In the genomic region with DNA sequence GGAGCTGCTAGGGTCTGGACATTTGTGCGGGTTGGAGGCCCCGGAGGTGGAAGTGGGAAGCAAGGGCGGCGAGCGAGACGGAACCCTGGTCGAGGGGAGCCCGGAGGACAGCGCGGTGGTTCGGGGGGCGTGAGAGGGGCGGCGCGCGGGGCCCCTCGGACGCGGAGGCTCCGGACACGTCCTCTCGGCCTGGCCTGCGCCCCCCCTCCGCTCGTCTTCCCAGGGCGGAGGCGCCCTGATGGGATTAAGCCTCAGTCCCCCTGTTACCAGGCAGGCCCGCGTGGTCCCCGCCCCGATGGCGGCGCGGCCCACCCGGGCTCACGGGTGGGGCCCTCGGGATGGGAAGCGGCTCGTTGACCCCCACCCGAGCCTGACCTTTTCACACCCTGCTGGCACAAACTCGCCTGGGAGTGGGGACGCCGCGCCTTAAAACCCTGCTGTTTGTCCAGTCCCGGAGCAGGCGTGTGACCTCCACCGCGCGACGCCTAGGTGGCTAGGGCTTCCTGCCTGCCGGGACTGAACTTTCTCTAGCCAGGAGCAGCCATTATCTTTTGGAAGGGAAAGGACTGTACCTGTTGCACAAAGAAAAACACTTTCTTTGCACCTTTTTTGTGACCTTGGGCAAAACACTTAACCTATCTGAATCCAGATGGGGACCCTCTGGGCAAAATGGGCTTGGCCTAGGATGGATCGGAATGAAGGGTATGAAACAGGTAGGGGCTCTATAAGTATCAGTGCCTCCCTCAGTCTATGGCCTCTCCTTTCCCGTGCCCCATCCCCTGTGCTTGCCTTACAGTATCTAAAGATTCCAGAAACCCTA, we compare ENCODE assay signal across 1 cellular context.
TF ChIP-seq lines count a peak whose summit lies in the region.

No MANE protein-coding gene starts in this region.

TF ChIP-seq in HepG2, 621 proteins besides CTCF, POLR2A, EP300 and RAD21 (continued from another document and continues in another):
- TF ChIP-seq, protein P1, sequence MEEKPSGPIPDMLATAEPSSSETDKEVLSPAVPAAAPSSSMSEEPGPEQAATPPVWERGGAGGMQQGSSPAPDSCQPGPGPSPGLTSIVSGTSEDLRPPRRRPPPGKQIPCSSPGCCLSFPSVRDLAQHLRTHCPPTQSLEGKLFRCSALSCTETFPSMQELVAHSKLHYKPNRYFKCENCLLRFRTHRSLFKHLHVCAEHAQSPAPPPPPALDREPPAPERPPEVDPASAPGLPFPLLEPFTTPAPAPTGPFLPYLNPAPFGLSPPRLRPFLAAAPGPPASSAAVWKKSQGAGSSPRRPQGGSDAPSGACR (CRISPR knock-in tag; IDR thresholded peaks at IDR 0.05), result peak; percentile 27; the same call in 1 of the 2 replicates
- TF ChIP-seq HMG20A (CRISPR knock-in tag; IDR thresholded peaks at IDR 0.05; ENCODE audit: borderline replicate concordance), result no peak
- TF ChIP-seq SOX13 (IDR thresholded peaks at IDR 0.05), result no peak
- peak in 1 of 2 experiments; percentile 4; a peak in 1 of 4 replicates for TF ChIP-seq SOX13 (CRISPR knock-in tag; conservative IDR thresholded peaks at IDR 0.05 in 1 of 2, IDR thresholded peaks at IDR 0.05 in 1 of 2)
- TF ChIP-seq, protein P2, sequence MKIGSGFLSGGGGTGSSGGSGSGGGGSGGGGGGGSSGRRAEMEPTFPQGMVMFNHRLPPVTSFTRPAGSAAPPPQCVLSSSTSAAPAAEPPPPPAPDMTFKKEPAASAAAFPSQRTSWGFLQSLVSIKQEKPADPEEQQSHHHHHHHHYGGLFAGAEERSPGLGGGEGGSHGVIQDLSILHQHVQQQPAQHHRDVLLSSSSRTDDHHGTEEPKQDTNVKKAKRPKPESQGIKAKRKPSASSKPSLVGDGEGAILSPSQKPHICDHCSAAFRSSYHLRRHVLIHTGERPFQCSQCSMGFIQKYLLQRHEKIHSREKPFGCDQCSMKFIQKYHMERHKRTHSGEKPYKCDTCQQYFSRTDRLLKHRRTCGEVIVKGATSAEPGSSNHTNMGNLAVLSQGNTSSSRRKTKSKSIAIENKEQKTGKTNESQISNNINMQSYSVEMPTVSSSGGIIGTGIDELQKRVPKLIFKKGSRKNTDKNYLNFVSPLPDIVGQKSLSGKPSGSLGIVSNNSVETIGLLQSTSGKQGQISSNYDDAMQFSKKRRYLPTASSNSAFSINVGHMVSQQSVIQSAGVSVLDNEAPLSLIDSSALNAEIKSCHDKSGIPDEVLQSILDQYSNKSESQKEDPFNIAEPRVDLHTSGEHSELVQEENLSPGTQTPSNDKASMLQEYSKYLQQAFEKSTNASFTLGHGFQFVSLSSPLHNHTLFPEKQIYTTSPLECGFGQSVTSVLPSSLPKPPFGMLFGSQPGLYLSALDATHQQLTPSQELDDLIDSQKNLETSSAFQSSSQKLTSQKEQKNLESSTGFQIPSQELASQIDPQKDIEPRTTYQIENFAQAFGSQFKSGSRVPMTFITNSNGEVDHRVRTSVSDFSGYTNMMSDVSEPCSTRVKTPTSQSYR (CRISPR knock-in tag; IDR thresholded peaks at IDR 0.05; ENCODE audit: borderline replicate concordance), result no peak
- TF ChIP-seq, protein P3, sequence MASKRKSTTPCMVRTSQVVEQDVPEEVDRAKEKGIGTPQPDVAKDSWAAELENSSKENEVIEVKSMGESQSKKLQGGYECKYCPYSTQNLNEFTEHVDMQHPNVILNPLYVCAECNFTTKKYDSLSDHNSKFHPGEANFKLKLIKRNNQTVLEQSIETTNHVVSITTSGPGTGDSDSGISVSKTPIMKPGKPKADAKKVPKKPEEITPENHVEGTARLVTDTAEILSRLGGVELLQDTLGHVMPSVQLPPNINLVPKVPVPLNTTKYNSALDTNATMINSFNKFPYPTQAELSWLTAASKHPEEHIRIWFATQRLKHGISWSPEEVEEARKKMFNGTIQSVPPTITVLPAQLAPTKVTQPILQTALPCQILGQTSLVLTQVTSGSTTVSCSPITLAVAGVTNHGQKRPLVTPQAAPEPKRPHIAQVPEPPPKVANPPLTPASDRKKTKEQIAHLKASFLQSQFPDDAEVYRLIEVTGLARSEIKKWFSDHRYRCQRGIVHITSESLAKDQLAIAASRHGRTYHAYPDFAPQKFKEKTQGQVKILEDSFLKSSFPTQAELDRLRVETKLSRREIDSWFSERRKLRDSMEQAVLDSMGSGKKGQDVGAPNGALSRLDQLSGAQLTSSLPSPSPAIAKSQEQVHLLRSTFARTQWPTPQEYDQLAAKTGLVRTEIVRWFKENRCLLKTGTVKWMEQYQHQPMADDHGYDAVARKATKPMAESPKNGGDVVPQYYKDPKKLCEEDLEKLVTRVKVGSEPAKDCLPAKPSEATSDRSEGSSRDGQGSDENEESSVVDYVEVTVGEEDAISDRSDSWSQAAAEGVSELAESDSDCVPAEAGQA (IDR thresholded peaks at IDR 0.05; ENCODE audit: low read depth), result no peak
- TF ChIP-seq, protein P3 (CRISPR knock-in tag; IDR thresholded peaks at IDR 0.05; ENCODE audit: borderline replicate concordance), result no peak
- TF ChIP-seq KLF6 (CRISPR knock-in tag; IDR thresholded peaks at IDR 0.05), result no peak
- no peak for TF ChIP-seq SMAD9 (CRISPR knock-in tag; IDR thresholded peaks at IDR 0.05)
- TF ChIP-seq KAT7 (CRISPR knock-in tag; IDR thresholded peaks at IDR 0.05; ENCODE audit: borderline replicate concordance), result no peak
- peak; percentile 30; the same call in 1 of the 2 replicates for TF ChIP-seq ZNF20 (CRISPR knock-in tag; IDR thresholded peaks at IDR 0.05)
- TF ChIP-seq TBX3 (IDR thresholded peaks at IDR 0.05; ENCODE audit: borderline replicate concordance), result no peak
- TF ChIP-seq ZSCAN20 (CRISPR knock-in tag; IDR thresholded peaks at IDR 0.05; ENCODE audit: borderline replicate concordance), result no peak
- TF ChIP-seq POLR2G (IDR thresholded peaks at IDR 0.05; ENCODE audit: low read depth, low read length), result no peak
- TF ChIP-seq PCBP2 (optimal IDR thresholded peaks at IDR 0.05; ENCODE audit: low read depth, low read length, poor library complexity, severe bottlenecking), result no peak
- TF ChIP-seq ZNF510 (CRISPR knock-in tag; IDR thresholded peaks at IDR 0.05; ENCODE audit: low read depth), result no peak
- 0 out of 2 replicates have a peak, but pooled peaks have one; percentile 4 for TF ChIP-seq MED13 (CRISPR knock-in tag; IDR thresholded peaks at IDR 0.05)
- TF ChIP-seq, protein P4, sequence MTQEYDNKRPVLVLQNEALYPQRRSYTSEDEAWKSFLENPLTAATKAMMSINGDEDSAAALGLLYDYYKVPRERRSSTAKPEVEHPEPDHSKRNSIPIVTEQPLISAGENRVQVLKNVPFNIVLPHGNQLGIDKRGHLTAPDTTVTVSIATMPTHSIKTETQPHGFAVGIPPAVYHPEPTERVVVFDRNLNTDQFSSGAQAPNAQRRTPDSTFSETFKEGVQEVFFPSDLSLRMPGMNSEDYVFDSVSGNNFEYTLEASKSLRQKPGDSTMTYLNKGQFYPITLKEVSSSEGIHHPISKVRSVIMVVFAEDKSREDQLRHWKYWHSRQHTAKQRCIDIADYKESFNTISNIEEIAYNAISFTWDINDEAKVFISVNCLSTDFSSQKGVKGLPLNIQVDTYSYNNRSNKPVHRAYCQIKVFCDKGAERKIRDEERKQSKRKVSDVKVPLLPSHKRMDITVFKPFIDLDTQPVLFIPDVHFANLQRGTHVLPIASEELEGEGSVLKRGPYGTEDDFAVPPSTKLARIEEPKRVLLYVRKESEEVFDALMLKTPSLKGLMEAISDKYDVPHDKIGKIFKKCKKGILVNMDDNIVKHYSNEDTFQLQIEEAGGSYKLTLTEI (CRISPR knock-in tag; conservative IDR thresholded peaks at IDR 0.05), result no peak
- TF ChIP-seq ARNTL (CRISPR knock-in tag; IDR thresholded peaks at IDR 0.05), result no peak
- TF ChIP-seq THYN1 (CRISPR knock-in tag; IDR thresholded peaks at IDR 0.05; ENCODE audit: borderline replicate concordance, low read depth), result no peak
- TF ChIP-seq, protein P5, sequence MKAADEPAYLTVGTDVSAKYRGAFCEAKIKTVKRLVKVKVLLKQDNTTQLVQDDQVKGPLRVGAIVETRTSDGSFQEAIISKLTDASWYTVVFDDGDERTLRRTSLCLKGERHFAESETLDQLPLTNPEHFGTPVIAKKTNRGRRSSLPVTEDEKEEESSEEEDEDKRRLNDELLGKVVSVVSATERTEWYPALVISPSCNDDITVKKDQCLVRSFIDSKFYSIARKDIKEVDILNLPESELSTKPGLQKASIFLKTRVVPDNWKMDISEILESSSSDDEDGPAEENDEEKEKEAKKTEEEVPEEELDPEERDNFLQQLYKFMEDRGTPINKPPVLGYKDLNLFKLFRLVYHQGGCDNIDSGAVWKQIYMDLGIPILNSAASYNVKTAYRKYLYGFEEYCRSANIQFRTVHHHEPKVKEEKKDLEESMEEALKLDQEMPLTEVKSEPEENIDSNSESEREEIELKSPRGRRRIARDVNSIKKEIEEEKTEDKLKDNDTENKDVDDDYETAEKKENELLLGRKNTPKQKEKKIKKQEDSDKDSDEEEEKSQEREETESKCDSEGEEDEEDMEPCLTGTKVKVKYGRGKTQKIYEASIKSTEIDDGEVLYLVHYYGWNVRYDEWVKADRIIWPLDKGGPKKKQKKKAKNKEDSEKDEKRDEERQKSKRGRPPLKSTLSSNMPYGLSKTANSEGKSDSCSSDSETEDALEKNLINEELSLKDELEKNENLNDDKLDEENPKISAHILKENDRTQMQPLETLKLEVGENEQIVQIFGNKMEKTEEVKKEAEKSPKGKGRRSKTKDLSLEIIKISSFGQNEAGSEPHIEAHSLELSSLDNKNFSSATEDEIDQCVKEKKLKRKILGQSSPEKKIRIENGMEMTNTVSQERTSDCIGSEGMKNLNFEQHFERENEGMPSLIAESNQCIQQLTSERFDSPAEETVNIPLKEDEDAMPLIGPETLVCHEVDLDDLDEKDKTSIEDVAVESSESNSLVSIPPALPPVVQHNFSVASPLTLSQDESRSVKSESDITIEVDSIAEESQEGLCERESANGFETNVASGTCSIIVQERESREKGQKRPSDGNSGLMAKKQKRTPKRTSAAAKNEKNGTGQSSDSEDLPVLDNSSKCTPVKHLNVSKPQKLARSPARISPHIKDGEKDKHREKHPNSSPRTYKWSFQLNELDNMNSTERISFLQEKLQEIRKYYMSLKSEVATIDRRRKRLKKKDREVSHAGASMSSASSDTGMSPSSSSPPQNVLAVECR (CRISPR knock-in tag; IDR thresholded peaks at IDR 0.05; ENCODE audit: borderline replicate concordance), result peak; percentile 25; the same call in 1 of the 2 replicates
- 0 out of 2 replicates have a peak, but pooled peaks have one; percentile 23 for TF ChIP-seq ZNF264 (CRISPR knock-in tag; IDR thresholded peaks at IDR 0.05)
- TF ChIP-seq, protein P6, sequence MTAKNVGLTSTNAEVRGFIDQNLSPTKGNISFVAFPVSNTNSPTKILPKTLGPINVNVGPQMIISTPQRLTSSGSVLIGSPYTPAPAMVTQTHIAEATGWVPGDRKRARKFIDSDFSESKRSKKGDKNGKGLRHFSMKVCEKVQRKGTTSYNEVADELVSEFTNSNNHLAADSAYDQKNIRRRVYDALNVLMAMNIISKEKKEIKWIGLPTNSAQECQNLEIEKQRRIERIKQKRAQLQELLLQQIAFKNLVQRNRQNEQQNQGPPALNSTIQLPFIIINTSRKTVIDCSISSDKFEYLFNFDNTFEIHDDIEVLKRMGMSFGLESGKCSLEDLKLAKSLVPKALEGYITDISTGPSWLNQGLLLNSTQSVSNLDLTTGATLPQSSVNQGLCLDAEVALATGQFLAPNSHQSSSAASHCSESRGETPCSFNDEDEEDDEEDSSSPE (CRISPR knock-in tag; IDR thresholded peaks at IDR 0.05), result no peak
- 0 out of 2 replicates have a peak, but pooled peaks have one; percentile 20 for TF ChIP-seq ZNF816 (CRISPR knock-in tag; IDR thresholded peaks at IDR 0.05; ENCODE audit: borderline replicate concordance)
- TF ChIP-seq, protein P7, sequence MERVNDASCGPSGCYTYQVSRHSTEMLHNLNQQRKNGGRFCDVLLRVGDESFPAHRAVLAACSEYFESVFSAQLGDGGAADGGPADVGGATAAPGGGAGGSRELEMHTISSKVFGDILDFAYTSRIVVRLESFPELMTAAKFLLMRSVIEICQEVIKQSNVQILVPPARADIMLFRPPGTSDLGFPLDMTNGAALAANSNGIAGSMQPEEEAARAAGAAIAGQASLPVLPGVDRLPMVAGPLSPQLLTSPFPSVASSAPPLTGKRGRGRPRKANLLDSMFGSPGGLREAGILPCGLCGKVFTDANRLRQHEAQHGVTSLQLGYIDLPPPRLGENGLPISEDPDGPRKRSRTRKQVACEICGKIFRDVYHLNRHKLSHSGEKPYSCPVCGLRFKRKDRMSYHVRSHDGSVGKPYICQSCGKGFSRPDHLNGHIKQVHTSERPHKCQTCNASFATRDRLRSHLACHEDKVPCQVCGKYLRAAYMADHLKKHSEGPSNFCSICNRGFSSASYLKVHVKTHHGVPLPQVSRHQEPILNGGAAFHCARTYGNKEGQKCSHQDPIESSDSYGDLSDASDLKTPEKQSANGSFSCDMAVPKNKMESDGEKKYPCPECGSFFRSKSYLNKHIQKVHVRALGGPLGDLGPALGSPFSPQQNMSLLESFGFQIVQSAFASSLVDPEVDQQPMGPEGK (CRISPR knock-in tag; IDR thresholded peaks at IDR 0.05), result peak; percentile 62; the same call in 1 of the 2 replicates
- 0 out of 2 replicates have a peak, but pooled peaks have one; percentile 23 for TF ChIP-seq ZSCAN9 (CRISPR knock-in tag; IDR thresholded peaks at IDR 0.05; ENCODE audit: borderline replicate concordance)
- peak; percentile 77 for TF ChIP-seq RBFOX2 (IDR thresholded peaks at IDR 0.05; ENCODE audit: low read depth, low read length)
- no peak; the same call in 1 of the 2 replicates for TF ChIP-seq ZNF558 (CRISPR knock-in tag; IDR thresholded peaks at IDR 0.05; ENCODE audit: borderline replicate concordance)
- 0 out of 2 replicates have a peak, but pooled peaks have one; percentile 4 for TF ChIP-seq RFX5 (IDR thresholded peaks at IDR 0.05; ENCODE audit: low read depth, low read length)
- TF ChIP-seq RARA (CRISPR knock-in tag; IDR thresholded peaks at IDR 0.05), result no peak
- TF ChIP-seq, protein P8, sequence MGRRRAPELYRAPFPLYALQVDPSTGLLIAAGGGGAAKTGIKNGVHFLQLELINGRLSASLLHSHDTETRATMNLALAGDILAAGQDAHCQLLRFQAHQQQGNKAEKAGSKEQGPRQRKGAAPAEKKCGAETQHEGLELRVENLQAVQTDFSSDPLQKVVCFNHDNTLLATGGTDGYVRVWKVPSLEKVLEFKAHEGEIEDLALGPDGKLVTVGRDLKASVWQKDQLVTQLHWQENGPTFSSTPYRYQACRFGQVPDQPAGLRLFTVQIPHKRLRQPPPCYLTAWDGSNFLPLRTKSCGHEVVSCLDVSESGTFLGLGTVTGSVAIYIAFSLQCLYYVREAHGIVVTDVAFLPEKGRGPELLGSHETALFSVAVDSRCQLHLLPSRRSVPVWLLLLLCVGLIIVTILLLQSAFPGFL (CRISPR knock-in tag; IDR thresholded peaks at IDR 0.05), result no peak
